11 cellular contexts compared by ENCODE assay signal in the genomic region with DNA sequence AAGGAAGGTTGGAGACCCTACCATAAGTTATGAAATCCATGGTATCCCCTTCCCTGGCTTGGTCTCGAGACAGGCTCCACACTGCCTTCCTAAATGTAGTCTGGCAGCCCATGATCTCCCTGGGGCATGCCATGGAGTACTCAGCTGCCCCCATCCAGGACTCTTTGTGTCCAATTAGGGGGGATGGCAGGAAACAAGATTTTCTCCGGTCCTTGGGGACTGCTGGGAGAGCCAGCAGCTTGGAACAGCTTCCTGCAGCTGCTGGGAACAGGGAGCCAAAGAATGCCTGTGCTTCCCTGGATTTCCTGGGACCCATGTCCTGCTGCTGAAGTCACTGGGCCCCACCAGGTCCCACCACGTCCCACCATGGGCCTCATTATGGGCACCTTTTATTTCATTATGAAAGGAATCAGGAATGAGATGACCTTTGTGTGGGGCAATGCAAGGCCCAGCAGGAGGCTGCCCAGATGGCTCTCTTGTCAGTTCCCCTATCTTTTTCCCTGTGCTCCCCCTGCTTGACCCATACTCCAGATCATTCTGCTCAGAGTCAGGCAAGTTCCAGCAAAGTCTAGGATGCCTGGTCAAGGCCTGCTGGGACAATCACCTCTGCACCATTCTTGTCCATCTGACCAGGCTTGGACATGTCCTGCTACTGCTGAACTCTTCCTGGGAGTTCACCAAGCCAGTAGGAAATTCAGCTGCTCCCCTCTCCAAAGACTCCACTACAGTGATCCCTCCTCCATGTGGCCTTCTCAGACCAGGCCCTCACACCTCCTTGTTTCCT. TPM values are rescaled to one million over a fixed set of nuclear protein-coding genes. Genes with fewer than 3 reads are reported as not detected.
DNase-seq lines count a peak whose midpoint lies in the region; ATAC-seq, FAIRE-seq and TF ChIP-seq lines count a peak whose summit lies in the region.
"Had no signal": no experiment of that assay in that cellular context is flagged by ENCODE, and none has a peak within 500 bp of the region (broad histone marks: within the 10 kb centered on the region; RNA-seq: fewer than 3 reads in every experiment).

No MANE protein-coding gene starts in this region.

- no peaks in the 10 kb centered on the region for H3K9me3 ChIP-seq in heart right ventricle

- no peak for TF ChIP-seq CTCF in heart right ventricle (IDR thresholded peaks at IDR 0.05)

- TF ChIP-seq POLR2A in GM12892 (IDR thresholded peaks at IDR 0.05; ENCODE audit: low read depth, low read length): no peak

- peak; percentile 32 to 81 (median 57) for ATAC-seq in heart right ventricle
- peak; percentile 43 for ATAC-seq in sciatic nerve

- intact Hi-C loops in heart right ventricle (cut with DNase I) (loop anchor here in 2 of 10 donors (5.0 kb wide), 2 partner anchors 217 to 468 kb away; partner anchors contain the start of gene APEH (in 1 of the 2)), sciatic nerve (cut with DNase I) (loop anchor here (10.0 kb wide), 1 partner anchor 280 kb away; the partner anchor contains the start of gene KLHDC8B)

- peaks cover 9 to 40% (median 19%) of the 10 kb centered on the region in 9 donors for H3K4me1 ChIP-seq in heart right ventricle

- peak; percentile 50 for DNase-seq in NCI-H82 (lab: John Stamatoyannopoulos, UW)
- peak; percentile 21 to 33 for DNase-seq in heart right ventricle
- DNase-seq in sciatic nerve (ENCODE audit: low spot score): no peak
- DNase-seq in NOMO-1 (lab: John Stamatoyannopoulos, UW; ENCODE audit: unreplicated experiment in 2 of 2): no peak
- no peak for DNase-seq in GM12892 (ENCODE audit: insufficient read length)
- DNase-seq in NCI-H345 treated with DMSO at 0.1 percent for 48 hours (lab: John Stamatoyannopoulos, UW; ENCODE audit: unreplicated experiment): no peak
- DNase-seq: CD8-positive, alpha-beta memory T cell; effector memory CD4-positive, alpha-beta T cell; GOT3; head of caudate nucleus had no signal

- H3K4me3 ChIP-seq in heart right ventricle: no peak overlapping the region

- H3K27ac ChIP-seq in heart right ventricle: peak overlapping the region in 8 of 10 donors; percentile 7 to 76 (median 54)
- H3K27ac ChIP-seq: KMS-11 had no signal

- no peak for FAIRE-seq in GM12892 (lab: Jason Lieb, UNC)

- no peaks in the 10 kb centered on the region for H3K36me3 ChIP-seq in heart right ventricle

- WGBS in heart right ventricle, 2 donors: 35 to 41% methylated on average over 3 of the region's 3 CpGs

- H3K27me3 ChIP-seq in heart right ventricle: no peaks in the 10 kb centered on the region

RNA-seq across cellular contexts. Expression of gene DAG1, which starts 15.0 kb away (rescaled TPM):
- total RNA-seq in heart right ventricle: 100 to 1,000 TPM; 118 to 173 (median 139) TPM
- polyA plus RNA-seq in heart right ventricle: 10 to 100 TPM; 37.7 to 50.9 TPM
- total RNA-seq in sciatic nerve: 165 TPM
- polyA plus RNA-seq in GM12892 (2012; ENCODE audit: missing spikeins): 5.8 TPM

RNA-seq across cellular contexts. Expression of gene NICN1, which starts 26.0 kb away (rescaled TPM):
- total RNA-seq in heart right ventricle: 10 to 100 TPM; 13.9 to 22.5 (median 18.3) TPM
- 1 to 10 TPM; 7.7 to 8.3 TPM for polyA plus RNA-seq in heart right ventricle
- 23.4 TPM for total RNA-seq in sciatic nerve
- 10.0 TPM for polyA plus RNA-seq in GM12892 (2012; ENCODE audit: missing spikeins)

RNA-seq across cellular contexts. Expression of gene AMT, which starts 32.8 kb away (rescaled TPM):
- total RNA-seq in heart right ventricle (10 to 100 TPM; 21.3 to 40.9 (median 34.3) TPM), sciatic nerve (12.4 TPM)
- 10 to 100 TPM in 1 of 2 donors, 1 to 10 TPM in 1; 3.2 to 22.6 TPM for polyA plus RNA-seq in heart right ventricle
- 6.2 TPM for polyA plus RNA-seq in GM12892 (2012; ENCODE audit: missing spikeins)

RNA-seq across cellular contexts. Expression of gene TCTA, which starts 42.9 kb away (rescaled TPM):
- 10 to 100 TPM; 13.9 to 22.6 (median 17.6) TPM for total RNA-seq in heart right ventricle
- polyA plus RNA-seq in heart right ventricle: 10 to 100 TPM; 16.5 to 19.0 TPM
- 28.5 TPM for total RNA-seq in sciatic nerve
- polyA plus RNA-seq in GM12892 (2012; ENCODE audit: missing spikeins): 15.2 TPM

RNA-seq across cellular contexts. Expression of gene RHOA, which starts 43.3 kb away (rescaled TPM):
- 100 to 1,000 TPM; 226 to 335 (median 250) TPM for total RNA-seq in heart right ventricle
- 100 to 1,000 TPM; 139 to 291 TPM for polyA plus RNA-seq in heart right ventricle
- total RNA-seq in sciatic nerve: 485 TPM
- polyA plus RNA-seq in GM12892 (2012; ENCODE audit: missing spikeins): 363 TPM

Comparison
In these comparisons a context has a peak if more than half of its experiments do, and no peak if none do; other contexts are left out.
1. DNase-seq: peak in NCI-H82 (single experiment) and heart right ventricle (2 of 2); none in sciatic nerve (single experiment), NOMO-1 (0 of 2), GM12892 (single experiment) and NCI-H345 treated with DMSO at 0.1 percent for 48 hours (single experiment).